17 cellular contexts compared by ENCODE assay signal in genomic region chr11:12691473-12691872, GRCh38. TPM values are rescaled to one million over a fixed set of nuclear protein-coding genes. Genes with fewer than 3 reads are reported as not detected.
DNase-seq lines count a peak whose midpoint lies in the region; ATAC-seq and TF ChIP-seq lines count a peak whose summit lies in the region.
"Had no signal": no experiment of that assay in that cellular context is flagged by ENCODE, and none has a peak within 500 bp of the region (broad histone marks: within the 10 kb centered on the region; RNA-seq: fewer than 3 reads in every experiment).

No MANE protein-coding gene starts in this region.

- no peaks in the 10 kb centered on the region for H3K27me3 ChIP-seq in A673 (replicated peaks; ENCODE audit: insufficient read depth, low read depth, low read length, poor library complexity)
- H3K27me3 ChIP-seq in duodenal mucosa (ENCODE audit: control insufficient read depth in 1 of 2, insufficient read depth in 2 of 2, low read length in 2 of 2): no peaks in the 10 kb centered on the region
- H3K27me3 ChIP-seq in osteoblast (ENCODE audit: insufficient read depth, low read length): no peaks in the 10 kb centered on the region
- H3K27me3 ChIP-seq: BE2C had no signal

- peaks cover 20% of the 10 kb centered on the region for H3K36me3 Mint-ChIP-seq in HFFc6 (ENCODE audit: low read depth)

- peaks cover 100% of the 10 kb centered on the region for H3K4me1 Mint-ChIP-seq in HFFc6 (ENCODE audit: low read depth)

- H4K20me1 ChIP-seq in osteoblast (ENCODE audit: insufficient read depth, low read length): peaks cover 28% of the 10 kb centered on the region

- H3K9ac ChIP-seq in duodenal mucosa (ENCODE audit: low read depth in 1 of 2, low read length in 2 of 2): no peak overlapping the region

- H3K27ac Mint-ChIP-seq in HFFc6: peak overlapping the region; percentile 87
- H3K27ac Mint-ChIP-seq: activated CD8-positive, alpha-beta T cell treated with anti-CD3 and anti-CD28 coated beads for 36 hours had no signal

- no peaks in the 10 kb centered on the region for H3K9me3 Mint-ChIP-seq in HFFc6
- H3K9me3 Mint-ChIP-seq: activated CD8-positive, alpha-beta T cell treated with anti-CD3 and anti-CD28 coated beads for 36 hours had no signal

- TF ChIP-seq CTCF in A673 (conservative IDR thresholded peaks at IDR 0.05; ENCODE audit: low read depth, low read length): no peak
- TF ChIP-seq CTCF in HFFc6 (IDR thresholded peaks at IDR 0.05): no peak
- no peak for TF ChIP-seq CTCF in osteoblast (IDR thresholded peaks at IDR 0.05; ENCODE audit: extremely low read depth, low read depth, low read length)

- intact Hi-C loops in A673 (cut with micrococcal nuclease; ENCODE audit: unreplicated experiment): no loop called here

- ATAC-seq in GM21390 (IDR thresholded peaks at IDR 0.05; ENCODE audit: unreplicated experiment): no peak
- no peak for ATAC-seq in GM21360 (IDR thresholded peaks at IDR 0.05; ENCODE audit: unreplicated experiment)
- no peak for ATAC-seq in HG02973 (IDR thresholded peaks at IDR 0.05; ENCODE audit: unreplicated experiment)
- ATAC-seq: activated CD8-positive, alpha-beta T cell treated with anti-CD3 and anti-CD28 coated beads for 36 hours; lower lobe of right lung had no signal

- H3K79me2 ChIP-seq in osteoblast (ENCODE audit: insufficient read depth, low read length): peaks cover 87% of the 10 kb centered on the region

- CTCF ChIA-PET in A673 (lab: Charles Lee): no interaction called here

- peak overlapping the region; percentile 66 for H3K4me2 ChIP-seq in osteoblast (ENCODE audit: insufficient read depth, low read length)

- H3K36me3 ChIP-seq in A673 (ENCODE audit: insufficient read depth, low read length, poor library complexity, severe bottlenecking): no peaks in the 10 kb centered on the region
- no peaks in the 10 kb centered on the region for H3K36me3 ChIP-seq in duodenal mucosa (ENCODE audit: control insufficient read depth in 1 of 2, insufficient read depth in 2 of 2, low read length in 2 of 2)
- H3K36me3 ChIP-seq in osteoblast (ENCODE audit: insufficient read depth, low read length): no peaks in the 10 kb centered on the region
- H3K36me3 ChIP-seq: BE2C, lower lobe of right lung had no signal

- peaks cover 1% of the 10 kb centered on the region; the same call in 1 of the 2 replicates for H3K27me3 Mint-ChIP-seq in HFFc6 (ENCODE audit: insufficient read depth)

- POLR2A ChIA-PET in A673 (lab: Charles Lee; ENCODE audit: low non-redundant PET): no interaction called here

- peak overlapping the region; percentile 51 for H3K4me3 Mint-ChIP-seq in HFFc6
- H3K4me3 Mint-ChIP-seq: activated CD8-positive, alpha-beta T cell treated with anti-CD3 and anti-CD28 coated beads for 36 hours had no signal

- no peak for DNase-seq in A673 (ENCODE audit: low spot score)
- peak; percentile 73 for DNase-seq in HFFc6
- peak; percentile 84 for DNase-seq in osteoblast (ENCODE audit: insufficient read length, low spot score, missing footprints)
- DNase-seq in activated effector memory CD4-positive, alpha-beta T cell treated with anti-CD3 and anti-CD28 coated beads, Interleukin-2, amount 50 U/mL, for 16 hours: no peak
- DNase-seq: activated CD8-positive, alpha-beta T cell treated with anti-CD3 and anti-CD28 coated beads for 36 hours; BE2C; caudate nucleus; DND-41; lower lobe of right lung; NCI-H1092; NCI-H510A treated with DMSO at 0.1 percent for 48 hours; occipital lobe; RPMI8226 had no signal

- no peaks in the 10 kb centered on the region for H3K9me3 ChIP-seq in A673 (ENCODE audit: low read depth, low read length, poor library complexity, severe bottlenecking)
- H3K9me3 ChIP-seq in duodenal mucosa (ENCODE audit: control insufficient read depth in 1 of 2, low read length in 2 of 2): no peaks in the 10 kb centered on the region
- no peaks in the 10 kb centered on the region for H3K9me3 ChIP-seq in osteoblast (ENCODE audit: low read depth, low read length)
- H3K9me3 ChIP-seq: BE2C, lower lobe of right lung had no signal

- peak overlapping the region; percentile 85 for H3K27ac ChIP-seq in A673 (ENCODE audit: low read depth, low read length, poor library complexity, severe bottlenecking)
- peak overlapping the region; percentile 11 for H3K27ac ChIP-seq in duodenal mucosa (ENCODE audit: low read depth, low read length)
- peak overlapping the region; percentile 98 for H3K27ac ChIP-seq in osteoblast (ENCODE audit: low read depth, low read length)

- no TSS peak for BruUV-seq in A673 (replicated peaks; lab: Mats Ljungman, UMichigan)

- no peak overlapping the region for H2AFZ ChIP-seq in osteoblast (ENCODE audit: low read length)

- peaks cover 73% of the 10 kb centered on the region for H3K4me1 ChIP-seq in A673 (ENCODE audit: insufficient read depth, low read length, poor library complexity, severe bottlenecking)
- H3K4me1 ChIP-seq in duodenal mucosa (ENCODE audit: control insufficient read depth in 1 of 2, insufficient read depth in 2 of 2, low read length in 2 of 2): peaks cover 35 to 48% of the 10 kb centered on the region in 2 donors
- peaks cover 89% of the 10 kb centered on the region for H3K4me1 ChIP-seq in osteoblast (ENCODE audit: insufficient read depth, low read length)

- H3K4me3 ChIP-seq in A673 (ENCODE audit: low read depth, low read length, poor library complexity, severe bottlenecking) (no peak overlapping the region), duodenal mucosa (ENCODE audit: low read depth in 1 of 2, low read length in 2 of 2) (no peak overlapping the region), osteoblast (ENCODE audit: insufficient read depth, low read length) (no peak overlapping the region)
- H3K4me3 ChIP-seq: lower lobe of right lung had no signal

RNA-seq across cellular contexts. Expression of gene TEAD1, which starts 17.3 kb away (rescaled TPM):
- total RNA-seq in A673 (2021) (74.6 and 81.8 TPM in 2 replicates), osteoblast (166 and 176 TPM in 2 replicates)
- 100 to 1,000 TPM; 218 to 252 (median 227) TPM for total RNA-seq in HFFc6 (2021; fragmentation: NEBNext Ultra II Directional; extraction: Animal tissue kit (Norgen Biotek cat#: 25700))

Comparison
In these comparisons a context has a peak if more than half of its experiments do, and no peak if none do; other contexts are left out.
1. DNase-seq: peak in HFFc6 (single experiment) and osteoblast (single experiment); none in A673 (single experiment) and activated effector memory CD4-positive, alpha-beta T cell treated with anti-CD3 and anti-CD28 coated beads, Interleukin-2, amount 50 U/mL, for 16 hours (single experiment).
2. H3K27ac ChIP-seq: peak in every context shown above with its lines; median percentile 98 in osteoblast; 85 in A673; 11 in duodenal mucosa.